Comparison of ENCODE assay signal across 21 cellular contexts in genomic region chr3:13425692-13426091, GRCh38. TPM values are rescaled to one million over a fixed set of nuclear protein-coding genes. Genes with fewer than 3 reads are reported as not detected.
A peak's percentile ranks its signal among the peaks of the same experiment; 100 is the strongest.
DNase-seq lines count a peak whose midpoint lies in the region; ATAC-seq, FAIRE-seq and TF ChIP-seq lines count a peak whose summit lies in the region.
"Had no signal": no experiment of that assay in that cellular context is flagged by ENCODE, and none has a peak within 500 bp of the region (broad histone marks: within the 10 kb centered on the region; RNA-seq: fewer than 3 reads in every experiment).

No MANE protein-coding gene starts in this region.

- H3K4me3 ChIP-seq in HepG2 (replicated peaks in 1 of 3; ENCODE audit: insufficient read depth in 1 of 3, low read depth in 2 of 3, low read length in 3 of 3): no peak overlapping the region
- H3K4me3 ChIP-seq in right lobe of liver: no peak overlapping the region
- H3K4me3 ChIP-seq: BLaER1, GM23338 had no signal

- DNase-seq in HepG2 (ENCODE audit: low spot score) (no peak), right lobe of liver (no peak), T-helper 17 cell (no peak), MV-4-11 (lab: John Stamatoyannopoulos, UW) (no peak), cerebellar nuclear complex (lab: John Stamatoyannopoulos, UW) (no peak), glomerular visceral epithelial cell (ENCODE audit: extremely low spot score) (no peak)
- DNase-seq in naive thymus-derived CD8-positive, alpha-beta T cell: no peak
- DNase-seq: CD8-positive, alpha-beta memory T cell; HCEC 1CT; IMR-90; NCI-H1105 treated with DMSO at 0.1 percent for 48 hours; NCI-H2029 treated with DMSO at 0.1 percent for 48 hours; NCI-H226; NCI-H510A treated with DMSO at 0.1 percent for 48 hours; NCI-H748 treated with DMSO at 0.1 percent for 48 hours; SIG-M5 had no signal

- no peak for TF ChIP-seq POLR2A in HepG2 (IDR thresholded peaks at IDR 0.05; ENCODE audit: insufficient read depth in 1 of 2, low read depth in 2 of 2, low read length in 2 of 2)
- TF ChIP-seq POLR2A in right lobe of liver (IDR thresholded peaks at IDR 0.05): no peak

- BruUV-seq in HepG2 (replicated peaks; lab: Mats Ljungman, UMichigan): no TSS peak

- no peak for FAIRE-seq in HepG2 (lab: Jason Lieb, UNC)
- FAIRE-seq: GM12892, HTR-8/SVneo had no signal

- H3K79me2 ChIP-seq in HepG2 (ENCODE audit: insufficient read depth, low read length): no peaks in the 10 kb centered on the region

- H4K20me1 ChIP-seq in HepG2 (ENCODE audit: insufficient read depth, low read length): no peaks in the 10 kb centered on the region
- H4K20me1 ChIP-seq: BLaER1 had no signal

- no peaks in the 10 kb centered on the region for H3K36me3 ChIP-seq in HepG2 (replicated peaks in 1 of 2; ENCODE audit: control insufficient read depth in 1 of 2, insufficient read depth in 2 of 2, low read length in 2 of 2)
- H3K36me3 ChIP-seq in right lobe of liver: no peaks in the 10 kb centered on the region
- H3K36me3 ChIP-seq: BLaER1 had no signal

- no peak overlapping the region for H3K4me2 ChIP-seq in HepG2 (ENCODE audit: low read depth, low read length)
- H3K4me2 ChIP-seq: BLaER1, GM23338 had no signal

- no peak for TF ChIP-seq RAD21 in HepG2 (CRISPR knock-in tag; IDR thresholded peaks at IDR 0.05)

- TF ChIP-seq CTCF in HepG2 (CRISPR knock-in tag; IDR thresholded peaks at IDR 0.05): no peak
- no peak for TF ChIP-seq CTCF in right lobe of liver (IDR thresholded peaks at IDR 0.05)

- no peak for TF ChIP-seq EP300 in HepG2 (IDR thresholded peaks at IDR 0.05; ENCODE audit: low read depth in 2 of 2, low read length in 2 of 2)
- TF ChIP-seq EP300 in HepG2 (CRISPR knock-in tag; IDR thresholded peaks at IDR 0.05; ENCODE audit: borderline replicate concordance): no peak

- intact Hi-C loops in HepG2 (cut with micrococcal nuclease; ENCODE audit: unreplicated experiment): no loop called here
- intact Hi-C loops in right lobe of liver (cut with DNase I): no loop called here

- H3K4me1 Mint-ChIP-seq in T-helper 17 cell: peaks cover 27% of the 10 kb centered on the region
- H3K4me1 Mint-ChIP-seq in naive thymus-derived CD8-positive, alpha-beta T cell: peaks cover 16 to 69% (median 50%) of the 10 kb centered on the region in 4 donors

- H3K9me3 ChIP-seq in HepG2 (ENCODE audit: low read length) (no peaks in the 10 kb centered on the region), right lobe of liver (no peaks in the 10 kb centered on the region), T-helper 17 cell (ENCODE audit: control insufficient read depth, low read length, poor library complexity, severe bottlenecking) (no peaks in the 10 kb centered on the region)
- H3K9me3 ChIP-seq: BLaER1 had no signal

- no peaks in the 10 kb centered on the region for H3K27me3 Mint-ChIP-seq in T-helper 17 cell
- no peaks in the 10 kb centered on the region for H3K27me3 Mint-ChIP-seq in naive thymus-derived CD8-positive, alpha-beta T cell
- H3K27me3 Mint-ChIP-seq: CD8-positive, alpha-beta memory T cell had no signal

- H3K27ac ChIP-seq in HepG2 (ENCODE audit: extremely low read length, insufficient read depth, low read length): no peak overlapping the region
- no peak overlapping the region for H3K27ac ChIP-seq in right lobe of liver
- H3K27ac ChIP-seq: BLaER1 had no signal

- H3K4me1 ChIP-seq in HepG2 (ENCODE audit: insufficient read depth, low read length): peaks cover 69% of the 10 kb centered on the region
- H3K4me1 ChIP-seq in right lobe of liver: peaks cover 0 to 5% (median 0%) of the 10 kb centered on the region in 4 donors

- peak overlapping the region; percentile 100 for H3K27ac Mint-ChIP-seq in T-helper 17 cell
- peak overlapping the region in 9 of 10 donors; percentile 38 to 89 (median 70) for H3K27ac Mint-ChIP-seq in naive thymus-derived CD8-positive, alpha-beta T cell
- H3K27ac Mint-ChIP-seq: GM23338 had no signal

- 32% methylated on average over 2 of the region's 2 CpGs for WGBS in HepG2 (ENCODE audit: low lambda C conversion rate)
- 83% methylated on average over 1 of the region's 2 CpGs for WGBS in right lobe of liver (ENCODE audit: insufficient coverage, low coverage, low lambda C conversion rate, missing lambda C conversion rate)

- CTCF ChIA-PET in HepG2 (lab: Yijun Ruan, JAX; ENCODE audit: low intra/inter-chr PET ratio, low total read pairs): no interaction called here

- H3K9ac ChIP-seq in HepG2 (ENCODE audit: insufficient read depth, low read depth, low read length): no peak overlapping the region
- H3K9ac ChIP-seq: BLaER1 had no signal

- no peak overlapping the region for H2AFZ ChIP-seq in HepG2 (ENCODE audit: low read length)
- H2AFZ ChIP-seq: GM23338 had no signal

- H3K27me3 ChIP-seq in HepG2 (ENCODE audit: control insufficient read depth in 1 of 2, insufficient read depth in 2 of 2, low read length in 2 of 2) (no peaks in the 10 kb centered on the region), right lobe of liver (no peaks in the 10 kb centered on the region)
- H3K27me3 ChIP-seq: BLaER1 had no signal

- POLR2A ChIA-PET in HepG2 (lab: Yijun Ruan, JAX): interaction anchor here (1.1 kb wide), 1 partner anchor 29 kb away, joined by 3 read pairs; no protein-coding TSS in a partner anchor
- POLR2A ChIA-PET in naive thymus-derived CD8-positive, alpha-beta T cell (lab: Charles Lee): interaction anchor here (1.0 to 4.6 kb wide), 3 partner anchors 9 to 26 kb away, joined by 3 to 41 read pairs (median 28); no protein-coding TSS in a partner anchor

- H3K4me3 Mint-ChIP-seq in T-helper 17 cell: peak overlapping the region; percentile 64
- no peak overlapping the region for H3K4me3 Mint-ChIP-seq in naive thymus-derived CD8-positive, alpha-beta T cell
- H3K4me3 Mint-ChIP-seq: GM23338 had no signal

- H3K9me3 Mint-ChIP-seq in naive thymus-derived CD8-positive, alpha-beta T cell: no peaks in the 10 kb centered on the region

- ATAC-seq in HepG2 (peak; percentile 16; the same call in 2 of the 3 replicates), right lobe of liver (no peak), T-helper 17 cell (no peak)
- ATAC-seq in naive thymus-derived CD8-positive, alpha-beta T cell: no peak
- ATAC-seq: GM23338, Panc1 had no signal

- H3K36me3 Mint-ChIP-seq in T-helper 17 cell (ENCODE audit: low read depth): peaks cover 2% of the 10 kb centered on the region
- no peaks in the 10 kb centered on the region for H3K36me3 Mint-ChIP-seq in naive thymus-derived CD8-positive, alpha-beta T cell

- in situ Hi-C loops in HepG2 (cut with HindIII; ENCODE audit: extremely low pct_ligation_motif_present, low pct_unique_long_range_greater_than_20kb): no loop called here

RNA-seq across cellular contexts. Expression of gene NUP210, which starts 5.6 kb away (rescaled TPM):
- 18.2 and 35.2 TPM in 2 replicates for total RNA-seq in HepG2 (2016; rRNA removed; fragmentation: Illumina TruSeq; extraction: Trizol)
- total RNA-seq in HepG2 (2016; cell fraction: cytosol; rRNA removed; fragmentation: Illumina TruSeq; extraction: Trizol; ENCODE audit: low read depth): 2.4 and 3.0 TPM in 2 replicates
- total RNA-seq in HepG2 (2016; cell fraction: insoluble cytoplasmic fraction; rRNA removed; fragmentation: Illumina TruSeq; extraction: Trizol): 13.5 and 35.7 TPM in 2 replicates
- 7.5 TPM in 2 replicates for total RNA-seq in HepG2 (2016; cell fraction: membrane; rRNA removed; fragmentation: Illumina TruSeq; extraction: Trizol)
- total RNA-seq in HepG2 (2016; cell fraction: nucleus; rRNA removed; fragmentation: Illumina TruSeq; extraction: Trizol): 48.2 and 58.1 TPM in 2 replicates
- polyA plus RNA-seq in HepG2 (2011; rRNA removed): 31.6 and 44.3 TPM in 2 replicates
- polyA plus RNA-seq in HepG2 (2011; cell fraction: cytosol; rRNA removed): 17.7 and 20.2 TPM in 2 replicates
- 105 and 126 TPM in 2 replicates for polyA plus RNA-seq in HepG2 (2011; cell fraction: nucleus; rRNA removed)
- 34.3 and 44.8 TPM in 2 replicates for polyA plus RNA-seq in HepG2 (2012)
- polyA plus RNA-seq in HepG2 (2016; cell fraction: cytosol; fragmentation: Illumina TruSeq; extraction: Trizol; ENCODE audit: low read depth): 1.3 and 1.6 TPM in 2 replicates
- polyA plus RNA-seq in HepG2 (2016; cell fraction: insoluble cytoplasmic fraction; fragmentation: Illumina TruSeq; extraction: Trizol; ENCODE audit: low read depth): 10.1 and 14.0 TPM in 2 replicates
- 2.8 and 3.5 TPM in 2 replicates for polyA plus RNA-seq in HepG2 (2016; cell fraction: membrane; fragmentation: Illumina TruSeq; extraction: Trizol; ENCODE audit: low read depth)
- 83.4 and 84.9 TPM in 2 replicates for polyA plus RNA-seq in HepG2 (2016; cell fraction: nucleus; fragmentation: Illumina TruSeq; extraction: Trizol; ENCODE audit: insufficient read depth, low read depth)
- polyA minus RNA-seq in HepG2 (2011; rRNA and poly(A)+ RNA removed; ENCODE audit: low replicate concordance): 104 and 110 TPM in 2 replicates
- polyA minus RNA-seq in HepG2 (2011; cell fraction: cytosol; rRNA and poly(A)+ RNA removed): 31.9 and 35.7 TPM in 2 replicates
- polyA minus RNA-seq in HepG2 (2011; cell fraction: nucleus; rRNA and poly(A)+ RNA removed): 50.5 and 60.3 TPM in 2 replicates
- 10 to 100 TPM; 11.7 to 17.7 (median 15.6) TPM for total RNA-seq in right lobe of liver
- total RNA-seq in T-helper 17 cell: 100 to 1,000 TPM; 125 to 137 TPM
- total RNA-seq in naive thymus-derived CD8-positive, alpha-beta T cell: 100 to 1,000 TPM; 141 to 150 TPM
- 10 to 100 TPM; 37.3 to 82.7 (median 54.8) TPM for polyA plus RNA-seq in naive thymus-derived CD8-positive, alpha-beta T cell

RNA-seq across cellular contexts. Expression of gene HDAC11, which starts 54.4 kb away (rescaled TPM):
- total RNA-seq in HepG2 (2016; rRNA removed; fragmentation: Illumina TruSeq; extraction: Trizol) (10.5 and 13.7 TPM in 2 replicates), right lobe of liver (10 to 100 TPM in 1 of 6 experiments, 1 to 10 TPM in 5; 2.2 to 10.8 (median 5.0) TPM), T-helper 17 cell (1 to 10 TPM; 2.3 to 6.1 TPM)
- 4.0 and 4.5 TPM in 2 replicates for total RNA-seq in HepG2 (2016; cell fraction: cytosol; rRNA removed; fragmentation: Illumina TruSeq; extraction: Trizol; ENCODE audit: low read depth)
- 8.3 and 12.0 TPM in 2 replicates for total RNA-seq in HepG2 (2016; cell fraction: insoluble cytoplasmic fraction; rRNA removed; fragmentation: Illumina TruSeq; extraction: Trizol)
- total RNA-seq in HepG2 (2016; cell fraction: membrane; rRNA removed; fragmentation: Illumina TruSeq; extraction: Trizol): 8.1 and 8.4 TPM in 2 replicates
- 5.7 and 8.2 TPM in 2 replicates for total RNA-seq in HepG2 (2016; cell fraction: nucleus; rRNA removed; fragmentation: Illumina TruSeq; extraction: Trizol)
- 33.1 and 49.7 TPM in 2 replicates for polyA plus RNA-seq in HepG2 (2011; rRNA removed)
- 45.0 and 52.1 TPM in 2 replicates for polyA plus RNA-seq in HepG2 (2011; cell fraction: cytosol; rRNA removed)
- polyA plus RNA-seq in HepG2 (2011; cell fraction: nucleus; rRNA removed): 54.1 and 56.2 TPM in 2 replicates
- polyA plus RNA-seq in HepG2 (2012): 51.6 and 55.6 TPM in 2 replicates
- 4.4 and 6.3 TPM in 2 replicates for polyA plus RNA-seq in HepG2 (2016; cell fraction: cytosol; fragmentation: Illumina TruSeq; extraction: Trizol; ENCODE audit: low read depth)
- polyA plus RNA-seq in HepG2 (2016; cell fraction: insoluble cytoplasmic fraction; fragmentation: Illumina TruSeq; extraction: Trizol; ENCODE audit: low read depth): 9.3 and 10.5 TPM in 2 replicates
- polyA plus RNA-seq in HepG2 (2016; cell fraction: membrane; fragmentation: Illumina TruSeq; extraction: Trizol; ENCODE audit: low read depth): 7.6 and 9.8 TPM in 2 replicates
- polyA plus RNA-seq in HepG2 (2016; cell fraction: nucleus; fragmentation: Illumina TruSeq; extraction: Trizol; ENCODE audit: insufficient read depth, low read depth): 10.6 and 11.8 TPM in 2 replicates
- 4.8 and 66.6 TPM in 2 replicates for polyA minus RNA-seq in HepG2 (2011; rRNA and poly(A)+ RNA removed; ENCODE audit: low replicate concordance)
- polyA minus RNA-seq in HepG2 (2011; cell fraction: cytosol; rRNA and poly(A)+ RNA removed): 29.4 and 31.1 TPM in 2 replicates
- polyA minus RNA-seq in HepG2 (2011; cell fraction: nucleus; rRNA and poly(A)+ RNA removed): 21.3 and 22.1 TPM in 2 replicates
- total RNA-seq in naive thymus-derived CD8-positive, alpha-beta T cell: 1 to 10 TPM; 6.6 to 7.6 TPM
- polyA plus RNA-seq in naive thymus-derived CD8-positive, alpha-beta T cell: 1 to 10 TPM; 3.1 to 5.8 (median 3.7) TPM
